In the genomic region with DNA sequence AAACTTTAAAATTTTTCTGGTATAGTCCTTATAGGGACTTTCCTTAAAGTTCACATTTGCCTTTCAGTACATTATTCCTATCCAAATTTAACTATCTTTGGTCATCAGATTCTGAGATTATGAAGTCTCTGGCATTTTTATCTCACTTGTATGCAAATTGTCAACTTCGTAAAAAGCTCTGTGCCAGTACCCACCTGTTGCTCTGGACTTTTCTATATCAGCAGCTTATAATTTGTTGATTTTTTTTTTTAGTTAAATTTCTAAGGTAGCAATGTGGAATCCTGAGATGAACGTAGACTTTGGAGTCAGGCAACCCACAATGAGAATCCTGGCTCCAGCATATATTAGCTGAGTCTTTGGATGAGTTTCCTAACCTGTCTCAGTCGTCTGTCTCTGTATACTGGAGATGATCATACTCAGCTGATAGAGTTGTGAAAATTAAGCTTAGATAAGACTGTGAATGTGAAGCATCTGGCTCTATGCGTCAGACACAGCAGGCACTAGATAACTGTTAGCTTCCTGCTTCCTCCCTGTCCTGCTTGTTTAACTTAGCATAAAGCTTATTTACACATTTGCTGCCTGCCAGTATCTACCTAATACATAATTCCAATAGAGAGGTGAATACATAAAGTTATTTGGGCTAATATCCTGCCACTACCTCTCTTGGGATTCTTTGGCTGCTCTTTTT, we compare ENCODE assay signal across 13 cellular contexts. TPM values are rescaled to one million over a fixed set of nuclear protein-coding genes. Genes with fewer than 3 reads are reported as not detected.
DNase-seq lines count a peak whose midpoint lies in the region; ATAC-seq and TF ChIP-seq lines count a peak whose summit lies in the region.
"Had no signal": no experiment of that assay in that cellular context is flagged by ENCODE, and none has a peak within 500 bp of the region (broad histone marks: within the 10 kb centered on the region; RNA-seq: fewer than 3 reads in every experiment).

No MANE protein-coding gene starts in this region.

- no peaks in the 10 kb centered on the region for H3K27me3 ChIP-seq in prostate gland (replicated peaks; ENCODE audit: insufficient read depth)
- H3K27me3 ChIP-seq: esophagus squamous epithelium, ovary had no signal

- peaks cover under 1 to 9% of the 10 kb centered on the region in 2 donors for H3K36me3 Mint-ChIP-seq in activated T-cell treated with anti-CD3 and anti-CD28 coated beads, Interleukin-2, amount 50 U/mL, for 72 hours (ENCODE audit: insufficient read depth in 2 of 2)
- H3K36me3 Mint-ChIP-seq in central memory CD8-positive, alpha-beta T cell (ENCODE audit: insufficient read depth), result peaks cover 6% of the 10 kb centered on the region

- H3K9me3 ChIP-seq in prostate gland, result no peaks in the 10 kb centered on the region
- H3K9me3 ChIP-seq: esophagus squamous epithelium, ovary had no signal

- intact Hi-C loops in prostate gland (cut with DNase I), result no loop called here

- peak overlapping the region in 1 of 2 donors; percentile 30 for H3K27ac ChIP-seq in prostate gland
- H3K27ac ChIP-seq: esophagus squamous epithelium, ovary had no signal

- TF ChIP-seq POLR2A in prostate gland (IDR thresholded peaks at IDR 0.05), result no peak

- no peak overlapping the region for H3K4me3 ChIP-seq in prostate gland
- H3K4me3 ChIP-seq: esophagus squamous epithelium, ovary had no signal

- H3K4me3 Mint-ChIP-seq in activated T-cell treated with anti-CD3 and anti-CD28 coated beads, Interleukin-2, amount 50 U/mL, for 72 hours, result no peak overlapping the region
- no peak overlapping the region for H3K4me3 Mint-ChIP-seq in central memory CD8-positive, alpha-beta T cell

- no peaks in the 10 kb centered on the region for H3K4me1 ChIP-seq in prostate gland (replicated peaks)

- WGBS in prostate gland, result 48% methylated on average over 4 of the region's 4 CpGs

- H3K9me3 Mint-ChIP-seq in activated T-cell treated with anti-CD3 and anti-CD28 coated beads, Interleukin-2, amount 50 U/mL, for 72 hours, result no peaks in the 10 kb centered on the region
- no peaks in the 10 kb centered on the region for H3K9me3 Mint-ChIP-seq in central memory CD8-positive, alpha-beta T cell

- peak overlapping the region; percentile 9 for H3K27ac Mint-ChIP-seq in activated T-cell treated with anti-CD3 and anti-CD28 coated beads, Interleukin-2, amount 50 U/mL, for 72 hours
- H3K27ac Mint-ChIP-seq in central memory CD8-positive, alpha-beta T cell (ENCODE audit: low read depth), result no peak overlapping the region

- no peaks in the 10 kb centered on the region for H3K27me3 Mint-ChIP-seq in activated T-cell treated with anti-CD3 and anti-CD28 coated beads, Interleukin-2, amount 50 U/mL, for 72 hours (ENCODE audit: low read depth)
- no peaks in the 10 kb centered on the region for H3K27me3 Mint-ChIP-seq in central memory CD8-positive, alpha-beta T cell

- no peak for DNase-seq in activated T-cell treated with anti-CD3 and anti-CD28 coated beads, Interleukin-2, amount 50 U/mL, for 72 hours
- DNase-seq in activated T-cell treated with anti-CD3 and anti-CD28 coated beads for 4 hours, result no peak
- DNase-seq in central memory CD8-positive, alpha-beta T cell (ENCODE audit: low spot score in 2 of 2), result no peak
- peak; percentile 23 for DNase-seq in iPS-NIHi7 (ENCODE audit: extremely low spot score)
- DNase-seq in NCI-H748 treated with DMSO at 0.1 percent for 48 hours (lab: John Stamatoyannopoulos, UW), result no peak
- DNase-seq in H4 (ENCODE audit: low spot score), result no peak
- no peak for DNase-seq in LoVo (ENCODE audit: low spot score)
- no peak for DNase-seq in prostate gland (ENCODE audit: low spot score)
- DNase-seq: esophagus squamous epithelium, GDM1, NCI-H1105 treated with DMSO at 0.1 percent for 48 hours, ovary, T-helper 9 cell had no signal

- peaks cover 19% of the 10 kb centered on the region for H3K4me1 Mint-ChIP-seq in activated T-cell treated with anti-CD3 and anti-CD28 coated beads, Interleukin-2, amount 50 U/mL, for 72 hours (ENCODE audit: low read depth)
- H3K4me1 Mint-ChIP-seq in central memory CD8-positive, alpha-beta T cell, result peaks cover 59% of the 10 kb centered on the region

- H3K36me3 ChIP-seq in prostate gland, result no peaks in the 10 kb centered on the region
- H3K36me3 ChIP-seq: ovary had no signal

- ATAC-seq in activated T-cell treated with anti-CD3 and anti-CD28 coated beads, Interleukin-2, amount 50 U/mL, for 72 hours (replicated peaks in 1 of 2), result no peak
- peak; percentile 28 for ATAC-seq in central memory CD8-positive, alpha-beta T cell (replicated peaks; ENCODE audit: extremely low read depth, poor library complexity, severe bottlenecking)

- TF ChIP-seq CTCF in prostate gland (IDR thresholded peaks at IDR 0.05), result no peak

RNA-seq across cellular contexts. Expression of gene MARK3, which starts 59.8 kb away (rescaled TPM):
- 10 to 100 TPM; 80.6 to 95.5 TPM for total RNA-seq in activated T-cell treated with anti-CD3 and anti-CD28 coated beads, Interleukin-2, amount 50 U/mL, for 72 hours
- total RNA-seq in H4 (2014; rRNA removed; shearing (Covaris generic)), result 35.8 and 41.8 TPM in 2 replicates
- 100 to 1,000 TPM in 1 of 2 donors, 10 to 100 TPM in 1; 51.5 to 115 TPM for total RNA-seq in prostate gland
